ENCODE assay signal across 19 cellular contexts in the genomic region with DNA sequence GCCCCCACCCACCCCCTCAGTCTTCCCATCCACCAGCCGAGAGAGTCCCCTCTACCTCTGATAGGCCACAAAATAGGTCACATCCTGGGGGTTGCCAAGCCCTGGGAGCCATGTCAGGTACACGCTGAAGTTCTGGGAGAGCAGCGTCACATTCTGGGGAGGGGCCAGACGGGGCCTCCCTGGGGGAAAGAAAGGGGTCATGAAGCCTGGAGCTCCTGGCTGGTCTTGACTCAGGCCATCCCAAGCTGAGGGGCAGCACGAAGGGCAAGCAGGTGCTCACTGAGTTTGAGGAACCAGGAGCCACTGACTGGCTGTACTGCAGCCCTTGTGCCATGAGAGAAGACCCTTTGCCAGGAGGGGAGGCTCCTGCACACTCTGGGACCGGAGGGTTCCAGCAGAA. TPM values are rescaled to one million over a fixed set of nuclear protein-coding genes. Genes with fewer than 3 reads are reported as not detected.
"Had no signal": no experiment of that assay in that cellular context is flagged by ENCODE, and none has a peak within 500 bp of the region (broad histone marks: within the 10 kb centered on the region; RNA-seq: fewer than 3 reads in every experiment).

No MANE protein-coding gene starts in this region.

- ATAC-seq: HepG2, SK-N-SH treated with all-trans-retinoic acid at 6 μM for 48 hours had no signal

- H3K27ac ChIP-seq: RWPE1, SJCRH30 had no signal

- DNase-seq: IMR-90, Kasumi-1, KG1, MM.1S, NCI-H1092 treated with DMSO at 0.1 percent for 48 hours, NCI-H1436, NCI-H187, NCI-H2029 treated with DMSO at 0.1 percent for 48 hours, NCI-H2107, NCI-H2227 treated with DMSO at 0.1 percent for 48 hours, NCI-H524, NCI-H526 treated with DMSO at 0.1 percent for 48 hours, NCI-H748 treated with DMSO at 0.1 percent for 48 hours, SHP77 treated with DMSO at 0.1 percent for 48 hours, SJCRH30 had no signal

- H3K4me1 ChIP-seq: SJCRH30 had no signal

- H3K36me3 ChIP-seq: SJCRH30 had no signal

- H3K9me3 ChIP-seq: SJCRH30 had no signal

- H3K4me3 ChIP-seq: SJCRH30 had no signal

RNA-seq across cellular contexts. Expression of a gene that starts 6.4 kb away (rescaled TPM):
- total RNA-seq: HT1080, IMR-90, SJCRH30 had no signal
- polyA plus RNA-seq: IMR-90 had no signal

RNA-seq across cellular contexts. Expression of a gene that starts 37.7 kb away (rescaled TPM):
- total RNA-seq: IMR-90, SJCRH30 had no signal
- polyA plus RNA-seq: IMR-90 had no signal
